ENCODE assay signal across 9 cellular contexts in the genomic region with DNA sequence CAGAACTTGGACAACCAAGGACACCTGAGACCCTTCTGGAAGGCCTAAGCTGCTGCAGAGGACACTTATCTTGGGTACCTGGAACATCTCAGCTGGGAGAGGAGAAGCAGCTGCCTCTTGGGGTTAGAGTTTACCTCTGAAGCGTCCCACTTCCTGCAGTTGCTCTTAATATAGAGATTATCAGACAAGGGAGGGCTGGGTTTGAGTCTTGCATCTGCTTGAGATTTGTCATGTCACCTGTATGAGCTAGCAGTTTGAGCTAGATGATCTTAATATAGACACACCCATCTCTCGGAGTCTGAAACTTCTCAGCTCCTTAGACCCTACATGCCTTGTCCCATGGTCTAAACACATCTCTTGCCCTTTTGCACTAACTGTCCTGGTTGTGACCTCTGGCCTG.
"Had no signal": no experiment of that assay in that cellular context is flagged by ENCODE, and none has a peak within 500 bp of the region (broad histone marks: within the 10 kb centered on the region; RNA-seq: fewer than 3 reads in every experiment).

No MANE protein-coding gene starts in this region.

- H3K36me3 ChIP-seq: HAP-1 had no signal

- H2AFZ ChIP-seq: GM23248 had no signal

- H3K4me3 ChIP-seq: GM23248, HAP-1 had no signal

- H3K27ac ChIP-seq: GM23248, KMS-11 had no signal

- H3K9me3 ChIP-seq: HAP-1 had no signal

- ATAC-seq: HCT116 had no signal

- DNase-seq: GM23248, GOT3, H7, HFFc6, IMR-90, KBM-7 had no signal

- H3K4me2 ChIP-seq: KMS-11 had no signal

- H3K4me1 ChIP-seq: HAP-1 had no signal
